ENCODE assay signal across 1 cellular context in genomic region chr20:3777726-3778629, GRCh38.
TF ChIP-seq lines count a peak whose summit lies in the region.

No MANE protein-coding gene starts in this region.

TF ChIP-seq in WTC11, 78 proteins besides CTCF, POLR2A, EP300 and RAD21 (continued from another document):
- no peak for TF ChIP-seq FOXP4 (CRISPR knock-in tag; IDR thresholded peaks at IDR 0.05)
- TF ChIP-seq TEAD4 (CRISPR knock-in tag; IDR thresholded peaks at IDR 0.05): peak; percentile 62; the same call in 1 of the 2 replicates
- no peak for TF ChIP-seq STAT6 (CRISPR knock-in tag; conservative IDR thresholded peaks at IDR 0.05; ENCODE audit: low read depth)
- TF ChIP-seq CREB1 (CRISPR knock-in tag; IDR thresholded peaks at IDR 0.05): no peak
- TF ChIP-seq FOXP1 (CRISPR knock-in tag; IDR thresholded peaks at IDR 0.05; ENCODE audit: borderline replicate concordance): peak; percentile 45; the same call in 1 of the 2 replicates
- no peak for TF ChIP-seq NR3C1 (CRISPR knock-in tag; conservative IDR thresholded peaks at IDR 0.05; ENCODE audit: low read depth)
- no peak; the same call in 1 of the 2 replicates for TF ChIP-seq ZNF232 (CRISPR knock-in tag; IDR thresholded peaks at IDR 0.05)
- TF ChIP-seq CREM (CRISPR knock-in tag; IDR thresholded peaks at IDR 0.05): 0 out of 2 replicates have a peak, but pooled peaks have one; percentile 29
- TF ChIP-seq OVOL2 (CRISPR knock-in tag; IDR thresholded peaks at IDR 0.05; ENCODE audit: borderline replicate concordance): no peak
- peak; percentile 66; the same call in 1 of the 2 replicates for TF ChIP-seq ZNF138 (CRISPR knock-in tag; conservative IDR thresholded peaks at IDR 0.05)
- no peak for TF ChIP-seq PREB (CRISPR knock-in tag; IDR thresholded peaks at IDR 0.05; ENCODE audit: borderline replicate concordance)
- peak; percentile 56; the same call in 1 of the 2 replicates for TF ChIP-seq HMGXB4 (CRISPR knock-in tag; IDR thresholded peaks at IDR 0.05)
- no peak for TF ChIP-seq E2F1 (CRISPR knock-in tag; IDR thresholded peaks at IDR 0.05)
